ENCODE assay signal across 25 cellular contexts in the genomic region with DNA sequence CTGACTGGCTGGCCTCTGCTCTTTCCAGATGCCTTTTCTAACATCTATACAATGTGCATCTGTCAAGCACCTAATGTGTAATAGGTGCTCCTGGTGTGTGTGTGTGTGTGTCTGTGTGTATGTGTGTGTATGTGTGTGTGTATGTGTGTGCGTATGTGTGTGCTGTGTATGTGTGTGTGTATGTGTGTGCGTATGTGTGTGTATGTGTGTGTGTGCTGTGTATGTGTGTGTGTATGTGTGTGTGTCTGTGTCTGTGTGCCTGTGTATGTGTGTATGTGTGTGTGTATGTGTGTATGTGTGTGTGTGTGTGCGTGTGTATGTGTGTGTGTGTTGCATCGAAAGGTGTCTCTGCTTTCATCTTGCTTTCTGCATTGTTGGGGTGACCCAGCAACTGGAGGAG. TPM values are rescaled to one million over a fixed set of nuclear protein-coding genes. Genes with fewer than 3 reads are reported as not detected.
DNase-seq lines count a peak whose midpoint lies in the region; ATAC-seq, FAIRE-seq and TF ChIP-seq lines count a peak whose summit lies in the region.
"Had no signal": no experiment of that assay in that cellular context is flagged by ENCODE, and none has a peak within 500 bp of the region (broad histone marks: within the 10 kb centered on the region; RNA-seq: fewer than 3 reads in every experiment).

No MANE protein-coding gene starts in this region.

- no TSS peak for BruUV-seq in GM12878 (replicated peaks; lab: Mats Ljungman, UMichigan)

- H3K9me3 ChIP-seq in HEK293 (ENCODE audit: control insufficient read depth, insufficient read depth, low read depth, low read length) = no peaks in the 10 kb centered on the region
- H3K9me3 ChIP-seq in GM12878 (replicated peaks; ENCODE audit: control insufficient read depth, insufficient read depth, low read length) = no peaks in the 10 kb centered on the region
- no peaks in the 10 kb centered on the region for H3K9me3 ChIP-seq in psoas muscle
- H3K9me3 ChIP-seq: BLaER1 had no signal

- H3K4me1 ChIP-seq in HEK293 (ENCODE audit: control insufficient read depth, insufficient read depth, low read length) = no peaks in the 10 kb centered on the region
- no peaks in the 10 kb centered on the region for H3K4me1 ChIP-seq in GM12878 (ENCODE audit: control insufficient read depth, insufficient read depth, low read length)
- H3K4me1 ChIP-seq in mesendoderm (ENCODE audit: control insufficient read depth, low read depth, low read length) = peaks cover 7% of the 10 kb centered on the region
- peaks cover 24% of the 10 kb centered on the region for H3K4me1 ChIP-seq in psoas muscle
- H3K4me1 ChIP-seq: BLaER1 had no signal

- no peaks in the 10 kb centered on the region; a peak in 1 of 4 replicates for H3K27me3 ChIP-seq in GM12878 (replicated peaks in 1 of 2; ENCODE audit: control insufficient read depth in 2 of 2, insufficient read depth in 2 of 2, low read length in 1 of 2)
- H3K27me3 ChIP-seq in mesendoderm (ENCODE audit: insufficient read depth, low read length, poor library complexity) = no peaks in the 10 kb centered on the region
- H3K27me3 ChIP-seq in psoas muscle (ENCODE audit: insufficient read depth in 3 of 3, low read length in 2 of 3) = no peaks in the 10 kb centered on the region
- H3K27me3 ChIP-seq: BLaER1 had no signal

- peak overlapping the region; percentile 15 for H2AK5ac ChIP-seq in mesendoderm (ENCODE audit: low read length)

- H4K8ac ChIP-seq in mesendoderm (ENCODE audit: low read depth, low read length) = no peak overlapping the region

- H3K4me3 ChIP-seq in HEK293 (ENCODE audit: low read depth, low read length) (no peak overlapping the region), GM12878 (no peak overlapping the region), mesendoderm (ENCODE audit: low read length) (no peak overlapping the region), psoas muscle (no peak overlapping the region)
- H3K4me3 ChIP-seq: BLaER1 had no signal

- H2BK15ac ChIP-seq in mesendoderm (replicated peaks; ENCODE audit: low read depth) = no peak overlapping the region

- TF ChIP-seq CTCF in HEK293 (tag by site-specific recombination; IDR thresholded peaks at IDR 0.05) = no peak
- TF ChIP-seq CTCF in GM12878 (IDR thresholded peaks at IDR 0.05 in 2 of 3, conservative IDR thresholded peaks at IDR 0.05 in 1 of 3; ENCODE audit: control insufficient read depth in 2 of 3, extremely low read depth in 1 of 3, insufficient read depth in 1 of 3, low read depth in 3 of 3, low read length in 3 of 3) = no peak
- TF ChIP-seq CTCF in psoas muscle (IDR thresholded peaks at IDR 0.05) = no peak

- TF ChIP-seq EP300 in GM12878 (IDR thresholded peaks at IDR 0.05; ENCODE audit: borderline replicate concordance in 1 of 2, control insufficient read depth in 1 of 2, low read depth in 2 of 2, low read length in 2 of 2) = no peak

- H3K4me3 Mint-ChIP-seq in activated CD4-positive, alpha-beta T cell treated with anti-CD3 and anti-CD28 coated beads, Interleukin-2, amount 10 ng/mL, durations not matched to agents 24 days and 14 days = no peak overlapping the region
- H3K4me3 Mint-ChIP-seq: CD4-positive, CD25-positive, alpha-beta regulatory T cell had no signal

- H3K36me3 ChIP-seq in HEK293 (ENCODE audit: control insufficient read depth in 2 of 2, insufficient read depth in 1 of 2, low read length in 2 of 2) = no peaks in the 10 kb centered on the region
- H3K36me3 ChIP-seq in GM12878 (ENCODE audit: control insufficient read depth in 2 of 2, insufficient read depth in 2 of 2, low read length in 1 of 2) = no peaks in the 10 kb centered on the region
- no peaks in the 10 kb centered on the region for H3K36me3 ChIP-seq in mesendoderm (ENCODE audit: control insufficient read depth, insufficient read depth, low read length)
- H3K36me3 ChIP-seq in psoas muscle (ENCODE audit: insufficient read depth in 1 of 2, low read depth in 1 of 2) = no peaks in the 10 kb centered on the region
- H3K36me3 ChIP-seq: BLaER1 had no signal

- H3K36me3 Mint-ChIP-seq in activated CD4-positive, alpha-beta T cell treated with anti-CD3 and anti-CD28 coated beads, Interleukin-2, amount 10 ng/mL, durations not matched to agents 24 days and 14 days (ENCODE audit: low read depth) = no peaks in the 10 kb centered on the region
- H3K36me3 Mint-ChIP-seq: CD4-positive, CD25-positive, alpha-beta regulatory T cell had no signal

- RAD21 ChIA-PET in GM12878 (lab: Charles Lee; ENCODE audit: unreplicated experiment) = no interaction called here

- TF ChIP-seq POLR2A in GM12878 (IDR thresholded peaks at IDR 0.05; ENCODE audit: low read depth, low read length) = no peak

- no peak overlapping the region for H2AFZ ChIP-seq in GM12878 (ENCODE audit: control insufficient read depth, low read depth, low read length)

- H3K56ac ChIP-seq in mesendoderm (ENCODE audit: low read length) = peak overlapping the region; percentile 39

- no peak overlapping the region for H4K5ac ChIP-seq in mesendoderm (ENCODE audit: low read length)

- H3K23ac ChIP-seq in mesendoderm (ENCODE audit: low read length) = no peak overlapping the region

- WGBS in GM12878 (ENCODE audit: insufficient coverage, insufficient replicate concordance, low lambda C conversion rate, missing lambda C conversion rate) = 71% methylated on average over 4 of the region's 4 CpGs
- WGBS in mesendoderm (ENCODE audit: extremely low coverage, insufficient coverage, low lambda C conversion rate) = no CpG with 5 or more reads among the region's 4 CpGs
- 86 to 92% (median 92%) methylated on average over 4 of the region's 4 CpGs for WGBS in psoas muscle, 3 donors

- no peaks in the 10 kb centered on the region for H4K20me1 ChIP-seq in GM12878 (ENCODE audit: control insufficient read depth, insufficient read depth)
- H4K20me1 ChIP-seq: BLaER1 had no signal

- TF ChIP-seq RAD21 in GM12878 (IDR thresholded peaks at IDR 0.05; ENCODE audit: insufficient read depth, low read depth, low read length) = no peak

- no peaks in the 10 kb centered on the region for H3K4me1 Mint-ChIP-seq in activated CD4-positive, alpha-beta T cell treated with anti-CD3 and anti-CD28 coated beads, Interleukin-2, amount 10 ng/mL, durations not matched to agents 24 days and 14 days
- H3K4me1 Mint-ChIP-seq: CD4-positive, CD25-positive, alpha-beta regulatory T cell had no signal

- H2BK5ac ChIP-seq in mesendoderm (ENCODE audit: low read length) = no peak overlapping the region

- CTCF ChIA-PET in HEK293 (lab: Yijun Ruan, JAX) = interaction anchor here (0.6 kb wide), 1 partner anchor 12 kb away, joined by 3 read pairs; no protein-coding TSS in a partner anchor
- CTCF ChIA-PET in GM12878 (lab: Yijun Ruan, JAX) = no interaction called here

- no peaks in the 10 kb centered on the region for H3K79me2 ChIP-seq in GM12878 (ENCODE audit: control insufficient read depth, insufficient read depth, low read length)
- no peaks in the 10 kb centered on the region for H3K79me2 ChIP-seq in mesendoderm (ENCODE audit: control insufficient read depth, insufficient read depth, low read length)

- in situ Hi-C loops in GM12878 (cut with MboI) = no loop called here

- H3K4me2 ChIP-seq in GM12878 (ENCODE audit: control insufficient read depth, insufficient read depth) (no peak overlapping the region), mesendoderm (ENCODE audit: low read length) (no peak overlapping the region)
- H3K4me2 ChIP-seq: BLaER1 had no signal

- no peaks in the 10 kb centered on the region for H3K9me3 Mint-ChIP-seq in activated CD4-positive, alpha-beta T cell treated with anti-CD3 and anti-CD28 coated beads, Interleukin-2, amount 10 ng/mL, durations not matched to agents 24 days and 14 days
- H3K9me3 Mint-ChIP-seq: CD4-positive, CD25-positive, alpha-beta regulatory T cell had no signal

- H3K79me1 ChIP-seq in mesendoderm (ENCODE audit: low read length) = no peaks in the 10 kb centered on the region

- POLR2A ChIA-PET in HEK293 (lab: Yijun Ruan, JAX) = no interaction called here
- POLR2A ChIA-PET in GM12878 (lab: Charles Lee) = no interaction called here

- ATAC-seq in GM12878 = no peak
- ATAC-seq in psoas muscle = peak in 1 of 4 donors; percentile 9
- ATAC-seq in HG02840 (IDR thresholded peaks at IDR 0.05; ENCODE audit: low FRiP score, unreplicated experiment) = no peak
- ATAC-seq in GM19467 (IDR thresholded peaks at IDR 0.05; ENCODE audit: unreplicated experiment) = no peak
- ATAC-seq: Panc1 had no signal

- intact Hi-C loops in GM12878 (cut with micrococcal nuclease; ENCODE audit: unreplicated experiment) = no loop called here
- intact Hi-C loops in psoas muscle (cut with DNase I) = loop anchor here (2.0 to 5.0 kb wide), 2 partner anchors 40 to 58 kb away; partner anchors contain the start of gene PKNOX2 (in 1 of the 2)
- intact Hi-C loops in activated CD4-positive, alpha-beta T cell treated with anti-CD3 and anti-CD28 coated beads, Interleukin-2, amount 10 ng/mL, durations not matched to agents 24 days and 14 days (cut with micrococcal nuclease) = no loop called here

- SMC1A ChIA-PET in GM12878 (lab: Charles Lee; ENCODE audit: uncharacterized antibody, unreplicated experiment) = no interaction called here

- H3K27me3 Mint-ChIP-seq in activated CD4-positive, alpha-beta T cell treated with anti-CD3 and anti-CD28 coated beads, Interleukin-2, amount 10 ng/mL, durations not matched to agents 24 days and 14 days = peaks cover 6% of the 10 kb centered on the region

- H3K9ac ChIP-seq in GM12878 (ENCODE audit: control insufficient read depth, insufficient read depth, low read length) = no peak overlapping the region
- no peak overlapping the region for H3K9ac ChIP-seq in mesendoderm (ENCODE audit: low read length)
- H3K9ac ChIP-seq: BLaER1 had no signal

- no peak overlapping the region for H3K27ac Mint-ChIP-seq in activated CD4-positive, alpha-beta T cell treated with anti-CD3 and anti-CD28 coated beads, Interleukin-2, amount 10 ng/mL, durations not matched to agents 24 days and 14 days
- H3K27ac Mint-ChIP-seq: CD4-positive, CD25-positive, alpha-beta regulatory T cell had no signal

- H3K4ac ChIP-seq in mesendoderm (ENCODE audit: low read depth, low read length) = no peak overlapping the region

- FAIRE-seq in GM12878 (lab: Jason Lieb, UNC) = peak; percentile 70
- FAIRE-seq: A204.1 had no signal

- no peak for DNase-seq in GM12878 (ENCODE audit: low read depth, low spot score)
- DNase-seq in mesendoderm = no peak
- no peak for DNase-seq in psoas muscle
- DNase-seq in NCI-H1436 treated with DMSO at 0.1 percent for 48 hours (lab: John Stamatoyannopoulos, UW) = no peak
- DNase-seq in activated CD4-positive, alpha-beta T cell treated with anti-CD3 and anti-CD28 coated beads, Interleukin-2, amount 10 ng/mL, durations not matched to agents 24 days and 14 days = no peak
- DNase-seq: CD4-positive, CD25-positive, alpha-beta regulatory T cell; DMS153; DND-41; NCI-H1048; NCI-H1417; NCI-H1694 treated with DMSO at 0.1 percent for 48 hours; NCI-H2081; NCI-H2227 treated with DMSO at 0.1 percent for 48 hours; NCI-H526 treated with DMSO at 0.1 percent for 48 hours; SHP77 treated with DMSO at 0.1 percent for 48 hours had no signal

- no peak overlapping the region for H3K18ac ChIP-seq in mesendoderm (ENCODE audit: low read length)

- H3K27ac ChIP-seq in HEK293 (ENCODE audit: extremely low read depth, low read depth, low read length) (no peak overlapping the region), GM12878 (ENCODE audit: control insufficient read depth, insufficient read depth) (no peak overlapping the region), mesendoderm (ENCODE audit: low read depth, low read length) (no peak overlapping the region), psoas muscle (peak overlapping the region; percentile 78)
- H3K27ac ChIP-seq: BLaER1, RWPE1, SK-N-MC had no signal

- H2BK120ac ChIP-seq in mesendoderm (ENCODE audit: low read depth, low read length) = no peak overlapping the region

RNA-seq across cellular contexts. Expression of gene PKNOX2, which starts 57.9 kb away (rescaled TPM):
- total RNA-seq in GM12878 (2013; cell fraction: nucleolus; rRNA removed) = not detected in 2 replicates
- total RNA-seq in GM12878 (2014; rRNA removed) (not detected in 2 replicates), GM12878 (2014; rRNA removed; fragmentation: Illumina TruSeq; extraction: Trizol) (not detected in 2 replicates), GM12878 (2021) (not detected in 2 replicates), psoas muscle (10 to 100 TPM; 14.5 to 30.5 (median 26.4) TPM)
- not detected for polyA plus RNA-seq in GM12878 (2011; ENCODE audit: low read depth)
- polyA plus RNA-seq in GM12878 (2011; rRNA removed) (not detected in 2 replicates), GM12878 (2014; fragmentation: Illumina TruSeq; extraction: Trizol) (not detected in 2 replicates), GM12878 (2014; fragmentation: Nextera tagmentation; extraction: Ambion mirVana) (not detected), GM12878 (2014; rRNA removed) (not detected in 2 replicates), GM12878 (2016; fragmentation: Nextera tagmentation; extraction: Ambion mirVana) (not detected), psoas muscle (1 to 10 TPM; 1.8 to 8.8 (median 4.1) TPM)
- 0.03 TPM in 1 of 2 replicates, not detected in the other for polyA plus RNA-seq in GM12878 (2011; cell fraction: cytosol; rRNA removed)
- 0.03 TPM in 1 of 2 replicates, not detected in the other for polyA plus RNA-seq in GM12878 (2011; cell fraction: nucleus; rRNA removed)
- polyA plus RNA-seq in GM12878 (2012) = 0.03 TPM in 1 of 2 replicates, not detected in the other
- polyA minus RNA-seq in GM12878 (2011; rRNA and poly(A)+ RNA removed) = not detected in 2 replicates
- not detected in 2 replicates for polyA minus RNA-seq in GM12878 (2011; cell fraction: cytosol; rRNA and poly(A)+ RNA removed)
- not detected in 2 replicates for polyA minus RNA-seq in GM12878 (2011; cell fraction: nucleus; rRNA and poly(A)+ RNA removed)
- polyA plus RNA-seq in mesendoderm (2013, experiment 1 of 2) = 0.46 TPM
- 0.59 TPM for polyA plus RNA-seq in mesendoderm (2013, experiment 2 of 2)
- not detected in 2 replicates for total RNA-seq in activated CD4-positive, alpha-beta T cell treated with anti-CD3 and anti-CD28 coated beads, Interleukin-2, amount 10 ng/mL, durations not matched to agents 24 days and 14 days
- total RNA-seq: CD4-positive, CD25-positive, alpha-beta regulatory T cell; NCI-H460; OCI-LY7 had no signal
- polyA plus RNA-seq: CD4-positive, CD25-positive, alpha-beta regulatory T cell had no signal

Comparison
In these comparisons a context has a peak if more than half of its experiments do, and no peak if none do; other contexts are left out.
1. RNA of gene PKNOX2, which starts 57.9 kb away (total RNA-seq): 14.5 to 30.5 TPM in psoas muscle; not detected in GM12878 and not detected in activated CD4-positive, alpha-beta T cell treated with anti-CD3 and anti-CD28 coated beads, Interleukin-2, amount 10 ng/mL, durations not matched to agents 24 days and 14 days; every median in the first group is over 10 times any median in the second.
2. intact Hi-C loops: an anchor here in psoas muscle (2.0 to 5.0 kb wide); none called in GM12878 and activated CD4-positive, alpha-beta T cell treated with anti-CD3 and anti-CD28 coated beads, Interleukin-2, amount 10 ng/mL, durations not matched to agents 24 days and 14 days.